In the genomic region with DNA sequence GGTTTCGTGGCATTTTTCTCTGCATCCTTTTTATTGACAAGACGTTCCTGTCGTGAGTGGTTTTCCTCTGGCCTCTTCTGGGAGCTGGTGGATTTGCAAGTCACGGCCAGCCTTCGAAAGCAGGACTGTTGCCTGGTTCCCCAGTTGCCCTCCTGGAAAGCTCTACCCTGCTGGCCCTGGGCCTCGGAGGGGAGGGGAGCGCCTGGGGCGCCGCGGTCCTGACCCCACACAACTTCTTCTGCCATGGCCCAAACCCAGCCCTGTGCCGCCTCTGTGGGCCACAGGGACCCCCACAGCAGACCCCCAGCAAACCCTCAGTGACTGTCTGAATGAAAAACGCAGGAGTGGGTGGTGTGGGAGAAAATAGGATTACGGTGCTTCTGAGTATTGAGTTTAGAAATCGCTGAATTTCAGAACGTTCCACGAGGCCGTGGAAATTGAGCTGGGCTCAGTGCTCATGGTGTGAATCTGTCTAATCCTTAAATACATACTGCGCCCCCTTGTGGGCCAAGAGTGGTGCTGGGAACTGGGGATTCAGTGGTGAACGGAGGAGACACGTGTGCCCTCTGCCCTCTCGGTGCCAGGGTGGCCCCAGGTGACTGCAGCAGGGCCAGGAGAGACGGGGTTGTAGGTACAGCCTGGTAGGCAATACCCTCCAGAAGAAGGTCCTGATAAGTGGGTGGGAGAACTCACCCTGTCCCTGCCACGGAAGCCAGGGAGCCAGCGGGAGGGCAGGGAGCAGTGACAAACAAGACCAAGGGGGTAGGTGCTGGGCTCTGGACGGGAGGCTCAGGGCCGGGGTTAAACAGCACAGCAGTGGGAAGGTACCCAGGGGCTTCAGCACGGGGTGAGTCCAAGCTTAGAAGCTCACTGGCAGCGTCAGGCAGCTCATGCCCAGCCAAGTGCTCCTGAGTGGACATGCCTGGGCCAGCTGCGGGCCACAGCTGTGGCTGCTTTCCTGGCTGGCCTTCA, we compare ENCODE assay signal across 8 cellular contexts.
DNase-seq lines count a peak whose midpoint lies in the region; TF ChIP-seq lines count a peak whose summit lies in the region.

No MANE protein-coding gene starts in this region.

- TF ChIP-seq POLR2A in lower leg skin (IDR thresholded peaks at IDR 0.05) = no peak

- intact Hi-C loops in lower leg skin (cut with DNase I; ENCODE audit: low total_unique reads) = no loop called here

- DNase-seq in activated gamma-delta T cell treated with Interleukin-2 at 50 U/mL for 16 hours (peak; percentile 66), activated gamma-delta T cell (lab: John Stamatoyannopoulos, UW) (no peak), NCI-H446 treated with DMSO at 0.1 percent for 48 hours (lab: John Stamatoyannopoulos, UW) (peak; percentile 24), dedifferentiated amniotic fluid mesenchymal stem cell (ENCODE audit: extremely low spot score) (peak; percentile 22), lower leg skin (ENCODE audit: low spot score in 2 of 2) (peak; percentile 41 to 91), mesenteric fat pad (ENCODE audit: low spot score) (no peak)
- DNase-seq in activated CD4-positive, alpha-beta T cell treated with anti-CD3 and anti-CD28 coated beads for 48 hours = peak; percentile 89
- peak; percentile 38 for DNase-seq in stimulated activated CD8-positive, alpha-beta memory T cell treated with anti-CD3 and anti-CD28 coated beads, Interleukin-12 subunit alpha, Interleukin-12 subunit beta, amount 100 ng/mL, for 24 hours (ENCODE audit: extremely low read depth)

- no peak overlapping the region for H3K4me3 ChIP-seq in lower leg skin (ENCODE audit: low read depth, poor library complexity, severe bottlenecking)

- 43 to 44% methylated on average over 29 of the region's 29 CpGs for WGBS in lower leg skin, 2 donors

- no peak for TF ChIP-seq CTCF in lower leg skin (IDR thresholded peaks at IDR 0.05)

Comparison
In these comparisons a context has a peak if more than half of its experiments do, and no peak if none do; other contexts are left out.
1. DNase-seq: peak in activated gamma-delta T cell treated with Interleukin-2 at 50 U/mL for 16 hours (single experiment), NCI-H446 treated with DMSO at 0.1 percent for 48 hours (single experiment), activated CD4-positive, alpha-beta T cell treated with anti-CD3 and anti-CD28 coated beads for 48 hours (single experiment), dedifferentiated amniotic fluid mesenchymal stem cell (single experiment), lower leg skin (2 of 2) and stimulated activated CD8-positive, alpha-beta memory T cell treated with anti-CD3 and anti-CD28 coated beads, Interleukin-12 subunit alpha, Interleukin-12 subunit beta, amount 100 ng/mL, for 24 hours (single experiment); none in activated gamma-delta T cell (single experiment) and mesenteric fat pad (single experiment).